Comparison of ENCODE assay signal across 20 cellular contexts in the genomic region with DNA sequence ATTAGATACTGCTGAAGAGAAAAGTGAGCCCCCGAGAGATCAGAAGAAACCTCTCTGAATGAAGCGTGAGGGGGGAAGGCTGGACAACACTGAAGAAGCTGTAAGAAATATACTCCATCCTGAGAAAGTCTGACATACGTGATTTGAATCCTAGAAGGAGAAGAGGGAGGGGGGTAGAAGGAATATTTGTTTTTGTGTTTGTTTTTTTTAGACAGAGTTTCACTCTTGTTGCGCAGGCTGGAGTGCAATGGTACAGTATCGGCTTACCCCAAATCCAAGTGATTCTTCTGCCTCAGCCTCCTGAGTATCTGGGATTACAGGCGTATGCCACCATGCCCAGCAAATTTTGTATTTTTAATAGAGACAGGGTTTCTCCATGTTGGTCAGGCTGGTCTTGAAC.
A peak's percentile ranks its signal among the peaks of the same experiment; 100 is the strongest.
DNase-seq lines count a peak whose midpoint lies in the region; ATAC-seq and TF ChIP-seq lines count a peak whose summit lies in the region.
"Had no signal": no experiment of that assay in that cellular context is flagged by ENCODE, and none has a peak within 500 bp of the region (broad histone marks: within the 10 kb centered on the region; RNA-seq: fewer than 3 reads in every experiment).

No MANE protein-coding gene starts in this region.

- H3K36me3 ChIP-seq in BLaER1 (no peaks in the 10 kb centered on the region), KMS-11 (ENCODE audit: insufficient read depth) (no peaks in the 10 kb centered on the region)
- H3K36me3 ChIP-seq: HAP-1, SJSA1 had no signal

- peak overlapping the region; percentile 35 for H3K27ac Mint-ChIP-seq in central memory CD8-positive, alpha-beta T cell (ENCODE audit: low read depth)
- H3K27ac Mint-ChIP-seq in nephron = peak overlapping the region; percentile 57 to 87 (median 86)

- H3K4me2 ChIP-seq in BLaER1 = peak overlapping the region; percentile 71
- peak overlapping the region; percentile 50; the same call in 1 of the 2 replicates for H3K4me2 ChIP-seq in KMS-11

- H3K36me3 Mint-ChIP-seq in central memory CD8-positive, alpha-beta T cell (ENCODE audit: insufficient read depth) = no peaks in the 10 kb centered on the region
- peaks cover 4% of the 10 kb centered on the region for H3K36me3 Mint-ChIP-seq in nephron (ENCODE audit: low read depth)

- no peak for DNase-seq in central memory CD8-positive, alpha-beta T cell (ENCODE audit: low spot score in 2 of 2)
- no peak for DNase-seq in COR-L47 (lab: John Stamatoyannopoulos, UW)
- no peak for DNase-seq in stimulated activated CD4-positive, alpha-beta T cell treated with anti-CD3 and anti-CD28 coated beads, Interleukin-1b, Interleukin-23, amount 100 ng/mL, for 48 hours
- no peak for DNase-seq in NCI-H2107 (lab: John Stamatoyannopoulos, UW)
- DNase-seq: CD4-positive, alpha-beta memory T cell; GDM1; Karpas-422; NCI-H1417; NCI-H1694 treated with DMSO at 0.1 percent for 48 hours; NCI-H2081 treated with DMSO at 0.1 percent for 48 hours; NCI-H446; NCI-H526 treated with DMSO at 0.1 percent for 48 hours had no signal

- no peaks in the 10 kb centered on the region for H3K9me3 ChIP-seq in BLaER1
- H3K9me3 ChIP-seq: HAP-1, SJSA1 had no signal

- no peak for ATAC-seq in central memory CD8-positive, alpha-beta T cell (replicated peaks; ENCODE audit: extremely low read depth, poor library complexity, severe bottlenecking)
- ATAC-seq: Right ventricle myocardium inferior had no signal

- H3K9ac ChIP-seq in BLaER1 (no peak overlapping the region), KMS-11 (no peak overlapping the region)
- H3K9ac ChIP-seq: GM23248 had no signal

- H4K20me1 ChIP-seq in BLaER1 = no peaks in the 10 kb centered on the region
- no peaks in the 10 kb centered on the region for H4K20me1 ChIP-seq in KMS-11 (ENCODE audit: insufficient read depth)

- no peaks in the 10 kb centered on the region for H3K79me2 ChIP-seq in KMS-11 (ENCODE audit: insufficient read depth, low read depth)

- no peaks in the 10 kb centered on the region for H3K9me3 Mint-ChIP-seq in central memory CD8-positive, alpha-beta T cell
- no peaks in the 10 kb centered on the region for H3K9me3 Mint-ChIP-seq in nephron

- peaks cover 60% of the 10 kb centered on the region for H3K4me1 Mint-ChIP-seq in central memory CD8-positive, alpha-beta T cell
- H3K4me1 Mint-ChIP-seq in nephron = peaks cover 46% of the 10 kb centered on the region

- H3K27me3 Mint-ChIP-seq in central memory CD8-positive, alpha-beta T cell = no peaks in the 10 kb centered on the region
- H3K27me3 Mint-ChIP-seq in nephron (ENCODE audit: low read depth) = no peaks in the 10 kb centered on the region
- H3K27me3 Mint-ChIP-seq: CD4-positive, alpha-beta memory T cell; IgD-negative memory B cell had no signal

- no peak overlapping the region for H3K4me3 Mint-ChIP-seq in central memory CD8-positive, alpha-beta T cell
- H3K4me3 Mint-ChIP-seq in nephron = no peak overlapping the region

- H3K4me1 ChIP-seq in BLaER1 (peaks cover 17% of the 10 kb centered on the region), KMS-11 (ENCODE audit: low read depth, poor library complexity, severe bottlenecking) (peaks cover 53% of the 10 kb centered on the region)

- H3K27ac ChIP-seq in BLaER1 (no peak overlapping the region), KMS-11 (no peak overlapping the region)
- H3K27ac ChIP-seq: GM23248, SJSA1 had no signal

- TF ChIP-seq CTCF in KMS-11 (conservative IDR thresholded peaks at IDR 0.05; ENCODE audit: low read depth, low read length) (no peak), nephron (IDR thresholded peaks at IDR 0.05; ENCODE audit: unreplicated experiment in 3 of 3) (no peak)

- no peak overlapping the region for H2AFZ ChIP-seq in KMS-11 (ENCODE audit: low read depth)
- H2AFZ ChIP-seq: GM23248 had no signal

- H3K27me3 ChIP-seq in BLaER1 = no peaks in the 10 kb centered on the region
- H3K27me3 ChIP-seq in KMS-11 (ENCODE audit: insufficient read depth, low read depth) = no peaks in the 10 kb centered on the region
- H3K27me3 ChIP-seq: SJSA1 had no signal

- H3K4me3 ChIP-seq in BLaER1 = no peak overlapping the region
- no peak overlapping the region for H3K4me3 ChIP-seq in KMS-11 (IDR thresholded peaks at IDR 0.05; ENCODE audit: insufficient read depth, low read depth, low read length)
- H3K4me3 ChIP-seq: GM23248, HAP-1, SJSA1 had no signal
